Comparison of ENCODE assay signal across 10 cellular contexts in the genomic region with DNA sequence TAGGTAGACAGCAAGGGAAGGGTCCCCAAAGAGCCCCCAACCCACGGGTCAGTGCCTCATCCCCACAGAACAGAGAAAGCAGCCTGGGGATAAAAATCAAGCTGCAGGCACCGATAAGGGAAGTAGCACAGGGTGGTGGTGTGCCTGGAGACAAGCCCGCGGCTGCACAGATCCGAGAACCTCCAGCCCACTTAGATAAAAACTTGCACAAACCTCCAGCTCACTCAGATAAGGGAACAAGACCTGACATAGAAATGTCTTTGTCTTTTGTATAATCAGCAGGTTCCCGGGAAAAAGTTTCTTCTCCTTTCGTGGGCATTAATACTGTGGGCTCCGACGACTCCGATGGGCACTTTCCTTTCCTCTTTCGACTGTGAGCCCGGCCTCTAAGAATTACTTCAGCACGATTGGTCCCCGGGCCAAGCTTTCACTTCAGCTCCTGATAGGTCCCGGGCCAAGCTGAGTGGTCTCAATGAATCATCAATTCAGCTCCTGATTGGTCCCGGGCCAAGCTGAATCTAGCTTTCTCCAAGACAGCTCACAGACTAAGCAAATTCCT. TPM values are rescaled to one million over a fixed set of nuclear protein-coding genes. Genes with fewer than 3 reads are reported as not detected.
DNase-seq lines count a peak whose midpoint lies in the region; ATAC-seq and TF ChIP-seq lines count a peak whose summit lies in the region.
"Had no signal": no experiment of that assay in that cellular context is flagged by ENCODE, and none has a peak within 500 bp of the region (broad histone marks: within the 10 kb centered on the region; RNA-seq: fewer than 3 reads in every experiment).

No MANE protein-coding gene starts in this region.

- intact Hi-C loops in activated CD4-positive, alpha-beta T cell treated with anti-CD3 and anti-CD28 coated beads, Interleukin-2, amount 10 ng/mL, durations not matched to agents 24 days and 14 days (cut with micrococcal nuclease), result no loop called here

- ATAC-seq in HG02973 (IDR thresholded peaks at IDR 0.05; ENCODE audit: unreplicated experiment) (peak; percentile 65), HG02623 (IDR thresholded peaks at IDR 0.05; ENCODE audit: unreplicated experiment) (no peak)
- peak; percentile 66 for ATAC-seq in activated CD8-positive, alpha-beta memory T cell treated with anti-CD3 and anti-CD28 coated beads, Interleukin-2, amount 10 ng/mL, durations not matched to agents 7 days and 5 days

- peak overlapping the region; percentile 40 for H3K27ac Mint-ChIP-seq in activated CD8-positive, alpha-beta memory T cell treated with anti-CD3 and anti-CD28 coated beads, Interleukin-2, amount 10 ng/mL, durations not matched to agents 7 days and 5 days
- H3K27ac Mint-ChIP-seq in activated CD4-positive, alpha-beta T cell treated with anti-CD3 and anti-CD28 coated beads, Interleukin-2, amount 10 ng/mL, durations not matched to agents 24 days and 14 days, result no peak overlapping the region

- H3K9ac ChIP-seq in iPS-15b (ENCODE audit: low read depth, low read length), result peak overlapping the region; percentile 24

- no peaks in the 10 kb centered on the region for H3K9me3 Mint-ChIP-seq in activated CD8-positive, alpha-beta memory T cell treated with anti-CD3 and anti-CD28 coated beads, Interleukin-2, amount 10 ng/mL, durations not matched to agents 7 days and 5 days (ENCODE audit: low read depth)
- no peaks in the 10 kb centered on the region for H3K9me3 Mint-ChIP-seq in activated CD4-positive, alpha-beta T cell treated with anti-CD3 and anti-CD28 coated beads, Interleukin-2, amount 10 ng/mL, durations not matched to agents 24 days and 14 days
- H3K9me3 Mint-ChIP-seq: CD4-positive, CD25-positive, alpha-beta regulatory T cell had no signal

- peaks cover 5% of the 10 kb centered on the region for H3K4me1 Mint-ChIP-seq in activated CD8-positive, alpha-beta memory T cell treated with anti-CD3 and anti-CD28 coated beads, Interleukin-2, amount 10 ng/mL, durations not matched to agents 7 days and 5 days
- no peaks in the 10 kb centered on the region for H3K4me1 Mint-ChIP-seq in activated CD4-positive, alpha-beta T cell treated with anti-CD3 and anti-CD28 coated beads, Interleukin-2, amount 10 ng/mL, durations not matched to agents 24 days and 14 days
- H3K4me1 Mint-ChIP-seq: CD4-positive, CD25-positive, alpha-beta regulatory T cell had no signal

- no peaks in the 10 kb centered on the region for H3K27me3 Mint-ChIP-seq in activated CD8-positive, alpha-beta memory T cell treated with anti-CD3 and anti-CD28 coated beads, Interleukin-2, amount 10 ng/mL, durations not matched to agents 7 days and 5 days
- no peaks in the 10 kb centered on the region for H3K27me3 Mint-ChIP-seq in activated CD4-positive, alpha-beta T cell treated with anti-CD3 and anti-CD28 coated beads, Interleukin-2, amount 10 ng/mL, durations not matched to agents 24 days and 14 days
- H3K27me3 Mint-ChIP-seq: CD4-positive, CD25-positive, alpha-beta regulatory T cell had no signal

- H3K4me1 ChIP-seq in BE2C, result no peaks in the 10 kb centered on the region
- no peaks in the 10 kb centered on the region for H3K4me1 ChIP-seq in iPS-15b (ENCODE audit: control insufficient read depth, insufficient read depth, low read length)

- peaks cover 17% of the 10 kb centered on the region for H3K36me3 Mint-ChIP-seq in activated CD8-positive, alpha-beta memory T cell treated with anti-CD3 and anti-CD28 coated beads, Interleukin-2, amount 10 ng/mL, durations not matched to agents 7 days and 5 days
- peaks cover 17% of the 10 kb centered on the region for H3K36me3 Mint-ChIP-seq in activated CD4-positive, alpha-beta T cell treated with anti-CD3 and anti-CD28 coated beads, Interleukin-2, amount 10 ng/mL, durations not matched to agents 24 days and 14 days (ENCODE audit: low read depth)

- no peak for TF ChIP-seq CTCF in BE2C (IDR thresholded peaks at IDR 0.05; ENCODE audit: low read depth, low read length)

- H3K9me3 ChIP-seq in BE2C (no peaks in the 10 kb centered on the region), iPS-15b (ENCODE audit: control insufficient read depth, insufficient read depth, low read length) (no peaks in the 10 kb centered on the region)

- H3K4me3 ChIP-seq in BE2C (ENCODE audit: low read depth, low read length), result peak overlapping the region; percentile 47
- no peak overlapping the region for H3K4me3 ChIP-seq in iPS-15b (ENCODE audit: low read depth, low read length)

- DNase-seq in BE2C, result peak; percentile 43
- peak; percentile 41 for DNase-seq in activated CD8-positive, alpha-beta memory T cell treated with anti-CD3 and anti-CD28 coated beads, Interleukin-2, amount 10 ng/mL, durations not matched to agents 7 days and 5 days
- DNase-seq in NCI-H524 treated with DMSO at 0.1 percent for 48 hours (lab: John Stamatoyannopoulos, UW), result no peak
- DNase-seq in SKM-1 (lab: John Stamatoyannopoulos, UW; ENCODE audit: unreplicated experiment), result no peak
- no peak for DNase-seq in activated CD4-positive, alpha-beta T cell treated with anti-CD3 and anti-CD28 coated beads, Interleukin-2, amount 10 ng/mL, durations not matched to agents 24 days and 14 days
- DNase-seq: kidney glomerular epithelial cell had no signal

- H3K27me3 ChIP-seq in BE2C (no peaks in the 10 kb centered on the region), iPS-15b (ENCODE audit: control insufficient read depth, insufficient read depth, low read length) (no peaks in the 10 kb centered on the region)

- peak overlapping the region; percentile 26 for H3K4me3 Mint-ChIP-seq in activated CD8-positive, alpha-beta memory T cell treated with anti-CD3 and anti-CD28 coated beads, Interleukin-2, amount 10 ng/mL, durations not matched to agents 7 days and 5 days
- H3K4me3 Mint-ChIP-seq in activated CD4-positive, alpha-beta T cell treated with anti-CD3 and anti-CD28 coated beads, Interleukin-2, amount 10 ng/mL, durations not matched to agents 24 days and 14 days, result no peak overlapping the region

- CTCF ChIA-PET in activated CD8-positive, alpha-beta memory T cell treated with anti-CD3 and anti-CD28 coated beads, Interleukin-2, amount 10 ng/mL, durations not matched to agents 7 days and 5 days (lab: Charles Lee), result interaction anchor here (1.3 to 2.3 kb wide), 3 partner anchors 83 to 207 kb away, joined by 4 to 13 read pairs (median 5); a partner anchor contains a TSS

- no peaks in the 10 kb centered on the region; the same call in 1 of the 2 replicates for H3K36me3 ChIP-seq in BE2C
- H3K36me3 ChIP-seq in iPS-15b (ENCODE audit: control insufficient read depth, insufficient read depth, low read length), result peaks cover 13% of the 10 kb centered on the region

RNA-seq across cellular contexts. Expression of a gene that starts 32.4 kb away (rescaled TPM):
- 222 TPM for polyA plus RNA-seq in BE2C (2012; ENCODE audit: insufficient read depth, insufficient read length, low read depth)
- 10 to 100 TPM; 31.7 to 35.5 TPM for total RNA-seq in activated CD8-positive, alpha-beta memory T cell treated with anti-CD3 and anti-CD28 coated beads, Interleukin-2, amount 10 ng/mL, durations not matched to agents 7 days and 5 days
- total RNA-seq in activated CD4-positive, alpha-beta T cell treated with anti-CD3 and anti-CD28 coated beads, Interleukin-2, amount 10 ng/mL, durations not matched to agents 24 days and 14 days, result 76.4 and 80.3 TPM in 2 replicates

RNA-seq across cellular contexts. Expression of a gene that starts 43.4 kb away (rescaled TPM):
- polyA plus RNA-seq in BE2C (2012; ENCODE audit: insufficient read depth, insufficient read length, low read depth), result 10.6 TPM
- 10 to 100 TPM; 37.7 to 49.0 TPM for total RNA-seq in activated CD8-positive, alpha-beta memory T cell treated with anti-CD3 and anti-CD28 coated beads, Interleukin-2, amount 10 ng/mL, durations not matched to agents 7 days and 5 days
- total RNA-seq in activated CD4-positive, alpha-beta T cell treated with anti-CD3 and anti-CD28 coated beads, Interleukin-2, amount 10 ng/mL, durations not matched to agents 24 days and 14 days, result 53.3 and 54.6 TPM in 2 replicates

Comparison
In these comparisons a context has a peak if more than half of its experiments do, and no peak if none do; other contexts are left out.
1. DNase-seq: peak in BE2C (single experiment) and activated CD8-positive, alpha-beta memory T cell treated with anti-CD3 and anti-CD28 coated beads, Interleukin-2, amount 10 ng/mL, durations not matched to agents 7 days and 5 days (single experiment); none in NCI-H524 treated with DMSO at 0.1 percent for 48 hours (single experiment), SKM-1 (single experiment) and activated CD4-positive, alpha-beta T cell treated with anti-CD3 and anti-CD28 coated beads, Interleukin-2, amount 10 ng/mL, durations not matched to agents 24 days and 14 days (single experiment).